17 cellular contexts compared by ENCODE assay signal in genomic region chr3:16061491-16061890, GRCh38.
A peak's percentile ranks its signal among the peaks of the same experiment; 100 is the strongest.
DNase-seq lines count a peak whose midpoint lies in the region; ATAC-seq and TF ChIP-seq lines count a peak whose summit lies in the region.
"Had no signal": no experiment of that assay in that cellular context is flagged by ENCODE, and none has a peak within 500 bp of the region (broad histone marks: within the 10 kb centered on the region; RNA-seq: fewer than 3 reads in every experiment).

No MANE protein-coding gene starts in this region.

- H3K36me3 ChIP-seq in HEK293 (ENCODE audit: control insufficient read depth in 2 of 2, insufficient read depth in 1 of 2, low read length in 2 of 2) = no peaks in the 10 kb centered on the region
- H3K36me3 ChIP-seq in adrenal gland (replicated peaks in 1 of 2) = no peaks in the 10 kb centered on the region
- H3K36me3 ChIP-seq: BLaER1 treated with 17β-estradiol and CSF1 and Interleukin-3, amounts not matched to agents 10 nM and 100 nM; heart right ventricle had no signal

- POLR2A ChIA-PET in HEK293 (lab: Yijun Ruan, JAX) = interaction anchor here (1.4 kb wide), 1 partner anchor 8 kb away, joined by 5 read pairs; no protein-coding TSS in a partner anchor

- H3K27ac ChIP-seq in HEK293 (ENCODE audit: extremely low read depth, low read depth, low read length) (no peak overlapping the region), adrenal gland (peak overlapping the region in 4 of 5 donors; percentile 81 to 94 (median 88)), layer of hippocampus (ENCODE audit: low read depth, low read length) (peak overlapping the region; percentile 80), substantia nigra (ENCODE audit: low read depth, low read length, poor library complexity, severe bottlenecking) (peak overlapping the region; percentile 97)
- H3K27ac ChIP-seq: SK-N-MC had no signal

- WGBS in adrenal gland, 4 donors = 76 to 86% (median 81%) methylated on average over 2 of the region's 2 CpGs

- H3K9me3 ChIP-seq in HEK293 (ENCODE audit: control insufficient read depth, insufficient read depth, low read depth, low read length) (no peaks in the 10 kb centered on the region), adrenal gland (replicated peaks in 1 of 3) (no peaks in the 10 kb centered on the region)
- H3K9me3 ChIP-seq: BLaER1 treated with 17β-estradiol and CSF1 and Interleukin-3, amounts not matched to agents 10 nM and 100 nM; heart right ventricle had no signal

- DNase-seq in adrenal gland = no peak
- DNase-seq in substantia nigra (lab: John Stamatoyannopoulos, UW) = no peak
- DNase-seq in COR-L47 (lab: John Stamatoyannopoulos, UW) = no peak
- DNase-seq in NCI-H128 (lab: John Stamatoyannopoulos, UW; ENCODE audit: unreplicated experiment) = no peak
- DNase-seq in LoVo (ENCODE audit: low spot score) = no peak
- DNase-seq: activated CD4-positive, alpha-beta T cell treated with anti-CD3 and anti-CD28 coated beads, Interleukin-2, amount 50 U/mL, for 4 hours; activated T-cell treated with anti-CD3 and anti-CD28 coated beads, Interleukin-2, amount 50 U/mL, for 4 hours; DMS53; heart right ventricle; NCI-H1694; NCI-H510A treated with DMSO at 0.1 percent for 48 hours; stimulated activated CD4-positive, alpha-beta T cell treated with anti-CD3 and anti-CD28 coated beads, Interleukin-12 subunit alpha, Interleukin-12 subunit beta, amount 100 ng/mL, for 4 hours had no signal

- CTCF ChIA-PET in HEK293 (lab: Yijun Ruan, JAX) = interaction anchor here (1.2 to 7.0 kb wide), 4 partner anchors 12 to 120 kb away, joined by 3 to 71 read pairs (median 5); no protein-coding TSS in a partner anchor

- TF ChIP-seq CTCF in HEK293 (tag by site-specific recombination; IDR thresholded peaks at IDR 0.05) (no peak), adrenal gland (IDR thresholded peaks at IDR 0.05) (no peak)

- H3K27me3 ChIP-seq in adrenal gland (no peaks in the 10 kb centered on the region), layer of hippocampus (ENCODE audit: control insufficient read depth, insufficient read depth, low read length) (no peaks in the 10 kb centered on the region)
- H3K27me3 ChIP-seq: BLaER1 treated with 17β-estradiol and CSF1 and Interleukin-3, amounts not matched to agents 10 nM and 100 nM; heart right ventricle had no signal

- intact Hi-C loops in adrenal gland (cut with DNase I) = no loop called here

- H3K4me3 ChIP-seq in HEK293 (ENCODE audit: low read depth, low read length) (no peak overlapping the region), adrenal gland (no peak overlapping the region)
- H3K4me3 ChIP-seq: BLaER1 treated with 17β-estradiol and CSF1 and Interleukin-3, amounts not matched to agents 10 nM and 100 nM; heart right ventricle; SK-N-MC had no signal

- no peak for ATAC-seq in HG03108 (IDR thresholded peaks at IDR 0.05; ENCODE audit: unreplicated experiment)
- ATAC-seq: activated T-cell treated with anti-CD3 and anti-CD28 coated beads, Interleukin-2, amount 50 U/mL, for 4 hours had no signal

- no peak for TF ChIP-seq POLR2A in adrenal gland (IDR thresholded peaks at IDR 0.05)

- H3K4me1 ChIP-seq in HEK293 (ENCODE audit: control insufficient read depth, insufficient read depth, low read length) = peaks cover 8% of the 10 kb centered on the region
- peaks cover 4 to 37% of the 10 kb centered on the region in 2 donors for H3K4me1 ChIP-seq in adrenal gland (replicated peaks in 1 of 2)

TF ChIP-seq in HEK293, 187 proteins besides CTCF, POLR2A, EP300 and RAD21:
- TF ChIP-seq HOXA7 (CRISPR knock-in tag; IDR thresholded peaks at IDR 0.05; ENCODE audit: borderline replicate concordance) = no peak
- no peak for TF ChIP-seq ZNF521 (tag by site-specific recombination; IDR thresholded peaks at IDR 0.05)
- no peak for TF ChIP-seq ZBTB7A (tag by site-specific recombination; IDR thresholded peaks at IDR 0.05; ENCODE audit: low read depth)
- no peak for TF ChIP-seq ZNF335 (tag by site-specific recombination; conservative IDR thresholded peaks at IDR 0.05)
- no peak for TF ChIP-seq SP7 (tag by site-specific recombination; IDR thresholded peaks at IDR 0.05)
- TF ChIP-seq ZNF146 (tag by site-specific recombination; IDR thresholded peaks at IDR 0.05) = peak; percentile 61; the same call in 1 of the 2 replicates
- no peak for TF ChIP-seq ZNF121 (tag by site-specific recombination; IDR thresholded peaks at IDR 0.05)
